ENCODE assay signal across 24 cellular contexts in the genomic region with DNA sequence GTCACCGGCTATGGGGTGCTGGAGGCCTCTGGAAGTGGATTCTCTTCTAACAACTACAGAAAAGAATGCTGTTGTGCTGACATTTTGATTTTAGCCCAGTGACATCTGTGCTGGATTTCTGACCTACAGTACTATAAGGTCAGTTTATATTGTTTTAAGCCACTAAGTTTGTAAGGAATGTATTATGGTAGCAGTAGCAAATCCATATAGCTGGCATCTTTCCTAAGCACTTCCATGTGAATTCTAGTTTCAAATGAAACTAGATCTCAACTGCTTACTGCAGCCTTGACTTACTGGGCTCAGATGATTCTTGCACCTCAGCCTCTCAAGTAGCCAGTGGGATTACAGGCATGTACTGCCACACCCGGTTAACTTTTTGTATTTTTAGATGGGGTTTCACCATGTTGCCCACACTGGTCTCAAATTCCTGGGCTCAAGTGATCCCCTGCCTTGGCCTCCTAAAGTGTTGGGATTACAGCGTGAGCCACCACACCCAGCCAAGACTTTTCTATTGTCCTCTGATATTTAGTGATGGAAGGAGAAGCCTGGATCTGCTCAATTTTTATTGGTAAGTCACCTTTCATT.
"Had no signal": no experiment of that assay in that cellular context is flagged by ENCODE, and none has a peak within 500 bp of the region (broad histone marks: within the 10 kb centered on the region; RNA-seq: fewer than 3 reads in every experiment).

No MANE protein-coding gene starts in this region.

- H3K9me3 ChIP-seq: SJSA1 had no signal

- H3K4me1 Mint-ChIP-seq: IgD-negative memory B cell had no signal

- H3K9ac ChIP-seq: KMS-11 had no signal

- H3K36me3 Mint-ChIP-seq: IgD-negative memory B cell had no signal

- H3K4me1 ChIP-seq: SJSA1 had no signal

- ATAC-seq: HepG2, K562 had no signal

- H3K4me2 ChIP-seq: KMS-11 had no signal

- H3K36me3 ChIP-seq: SJSA1 had no signal

- H3K4me3 ChIP-seq: K562, SJSA1, SK-N-MC had no signal

- H3K27me3 ChIP-seq: SJSA1 had no signal

- H3K27ac ChIP-seq: KMS-11, SJSA1, SK-N-MC had no signal

- FAIRE-seq: HepG2, K562, RCC 7860 had no signal

- DNase-seq: Kasumi-1, MM.1S, NCI-H1092 treated with DMSO at 0.1 percent for 48 hours, NCI-H1436, NCI-H187, NCI-H2029, NCI-H2081 treated with DMSO at 0.1 percent for 48 hours, NCI-H2171, NCI-H226, NCI-H446, NCI-H510A, NCI-H524 treated with DMSO at 0.1 percent for 48 hours, NCI-H69, NCI-H774, Right ventricle myocardium superior, RPMI8226, SIG-M5 had no signal

- H3K4me3 Mint-ChIP-seq: IgD-negative memory B cell had no signal
